In the genomic region with DNA sequence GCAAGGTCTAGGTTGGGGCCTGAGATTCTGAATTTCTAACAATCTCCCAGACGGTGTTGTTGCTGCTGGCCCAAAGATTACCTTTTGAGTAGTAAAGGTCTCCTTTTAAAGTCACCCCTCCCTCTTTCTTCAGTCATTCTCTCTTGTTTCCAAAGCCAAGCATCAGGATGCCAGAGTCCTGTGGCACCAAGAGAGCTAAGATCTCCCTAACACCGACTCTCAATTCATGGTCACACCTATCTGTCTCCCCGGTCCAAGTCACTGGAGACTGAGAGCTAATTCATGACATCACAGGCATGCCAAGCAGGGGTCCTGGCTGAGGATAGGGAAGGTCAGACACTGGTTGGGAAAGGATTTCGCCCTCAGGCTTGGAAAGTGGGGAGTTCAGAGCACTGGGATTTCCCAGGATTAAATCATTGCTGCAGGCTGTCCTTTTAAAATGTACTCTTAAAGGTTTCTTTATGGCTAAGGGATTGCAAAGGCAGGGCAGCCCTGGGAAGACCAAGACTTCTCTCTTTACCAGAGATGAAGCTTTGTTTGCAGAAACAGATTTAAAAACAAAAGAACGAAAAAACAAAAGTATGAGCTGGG, we compare ENCODE assay signal across 1 cellular context.
TF ChIP-seq lines count a peak whose summit lies in the region.

No MANE protein-coding gene starts in this region.

TF ChIP-seq in H1, 55 proteins besides CTCF, POLR2A, EP300 and RAD21:
- TF ChIP-seq CTBP2 (IDR thresholded peaks at IDR 0.05; ENCODE audit: borderline replicate concordance, insufficient read depth, insufficient read length, low read length) (no peak), EZH2 (IDR thresholded peaks at IDR 0.05; ENCODE audit: low read depth, low read length, severe bottlenecking) (peak; percentile 17), RNF2 (IDR thresholded peaks at IDR 0.05; ENCODE audit: borderline replicate concordance, low read depth, low read length, missing control alignments, poor library complexity, severe bottlenecking) (peak; percentile 23)
TF ChIP-seq in H1: peak in this region for 2.
